In genomic region chr5:1182360-1182632, GRCh38 we compare ENCODE assay signal across 22 cellular contexts. TPM values are rescaled to one million over a fixed set of nuclear protein-coding genes. Genes with fewer than 3 reads are reported as not detected.
"Had no signal": no experiment of that assay in that cellular context is flagged by ENCODE, and none has a peak within 500 bp of the region (broad histone marks: within the 10 kb centered on the region; RNA-seq: fewer than 3 reads in every experiment).

No MANE protein-coding gene starts in this region.

- H3K4me1 Mint-ChIP-seq: activated B cell treated with CpG ODN at 0.5 μM for 24 hours; activated naive CD4-positive, alpha-beta T cell treated with anti-CD3 and anti-CD28 coated beads, Interleukin-2, amount 50 U/mL, for 24 hours; mesothelial cell of epicardium had no signal

- FAIRE-seq: endometrium, keratinocyte, TTC549 had no signal

- H3K9me3 Mint-ChIP-seq: activated B cell treated with CpG ODN at 0.5 μM for 24 hours; activated CD8-positive, alpha-beta T cell treated with anti-CD3 and anti-CD28 coated beads for 36 hours; activated naive CD4-positive, alpha-beta T cell treated with anti-CD3 and anti-CD28 coated beads, Interleukin-2, amount 50 U/mL, for 24 hours; activated T-cell treated with anti-CD3 and anti-CD28 coated beads, Interleukin-2, amount 50 U/mL, for 4 hours; mesothelial cell of epicardium had no signal

- ATAC-seq: activated CD8-positive, alpha-beta T cell treated with anti-CD3 and anti-CD28 coated beads for 36 hours; activated T-cell treated with anti-CD3 and anti-CD28 coated beads, Interleukin-2, amount 50 U/mL, for 4 hours; upper lobe of right lung had no signal

- H3K27me3 Mint-ChIP-seq: activated B cell treated with CpG ODN at 0.5 μM for 24 hours; activated CD8-positive, alpha-beta T cell treated with anti-CD3 and anti-CD28 coated beads for 36 hours; activated naive CD4-positive, alpha-beta T cell treated with anti-CD3 and anti-CD28 coated beads, Interleukin-2, amount 50 U/mL, for 24 hours had no signal

- H3K36me3 Mint-ChIP-seq: activated naive CD4-positive, alpha-beta T cell treated with anti-CD3 and anti-CD28 coated beads, Interleukin-2, amount 50 U/mL, for 24 hours; mesothelial cell of epicardium had no signal

- H3K9me3 ChIP-seq: SJSA1, upper lobe of right lung had no signal

- H3K27me3 ChIP-seq: upper lobe of right lung had no signal

- H3K27ac Mint-ChIP-seq: activated B cell treated with CpG ODN at 0.5 μM for 24 hours; activated CD8-positive, alpha-beta T cell treated with anti-CD3 and anti-CD28 coated beads for 36 hours; activated naive CD4-positive, alpha-beta T cell treated with anti-CD3 and anti-CD28 coated beads, Interleukin-2, amount 50 U/mL, for 24 hours; mesothelial cell of epicardium had no signal

- H3K4me3 Mint-ChIP-seq: activated B cell treated with CpG ODN at 0.5 μM for 24 hours; activated CD8-positive, alpha-beta T cell treated with anti-CD3 and anti-CD28 coated beads for 36 hours; activated naive CD4-positive, alpha-beta T cell treated with anti-CD3 and anti-CD28 coated beads, Interleukin-2, amount 50 U/mL, for 24 hours; activated T-cell treated with anti-CD3 and anti-CD28 coated beads, Interleukin-2, amount 50 U/mL, for 4 hours; mesothelial cell of epicardium had no signal

- H3K4me2 ChIP-seq: smooth muscle cell had no signal

- H3K4me3 ChIP-seq: lung, SJSA1, smooth muscle cell, upper lobe of right lung had no signal

- H3K27ac ChIP-seq: SJSA1, upper lobe of right lung had no signal

- H3K36me3 ChIP-seq: SJSA1, upper lobe of right lung had no signal

- DNase-seq: activated B cell treated with CpG ODN at 0.5 μM for 24 hours; activated CD4-positive, alpha-beta T cell treated with anti-CD3 and anti-CD28 coated beads for 48 hours; activated CD8-positive, alpha-beta T cell treated with anti-CD3 and anti-CD28 coated beads for 36 hours; activated effector memory CD4-positive, alpha-beta T cell treated with Interleukin-2 at 50 U/mL for 16 hours; activated T-cell treated with anti-CD3 and anti-CD28 coated beads, Interleukin-2, amount 50 U/mL, for 4 hours; amniotic stem cell; dermis blood vessel endothelial cell; stimulated activated CD4-positive, alpha-beta T cell treated with anti-CD3 and anti-CD28 coated beads, Interleukin-4, amount 100 ng/mL, for 4 hours; stimulated activated CD8-positive, alpha-beta memory T cell treated with anti-CD3 and anti-CD28 coated beads, Interleukin-4, amount 100 ng/mL, for 48 hours; stimulated activated naive CD4-positive, alpha-beta T cell treated with Interleukin-2 at 50 U/mL for 16 hours; upper lobe of right lung had no signal

- H3K4me1 ChIP-seq: SJSA1 had no signal

RNA-seq across cellular contexts. Expression of gene SLC6A19, which starts 19.1 kb away (rescaled TPM):
- total RNA-seq: activated B cell treated with CpG ODN at 0.5 μM for 24 hours; activated CD8-positive, alpha-beta T cell treated with anti-CD3 and anti-CD28 coated beads for 36 hours; dermis blood vessel endothelial cell; mesothelial cell of epicardium; myocyte; smooth muscle cell; T-helper 2 cell treated with Interferon-gamma antibody and Interleukin-4, amounts not matched to agents 100 ng/mL and 5 ng/mL, for 36 hours; upper lobe of right lung had no signal
- polyA plus RNA-seq: esophagus, keratinocyte, lung, smooth muscle cell had no signal

RNA-seq across cellular contexts. Expression of gene SLC6A18, which starts 42.9 kb away (rescaled TPM):
- total RNA-seq: activated B cell treated with CpG ODN at 0.5 μM for 24 hours; activated CD8-positive, alpha-beta T cell treated with anti-CD3 and anti-CD28 coated beads for 36 hours; activated T-cell treated with anti-CD3 and anti-CD28 coated beads, Interleukin-2, amount 50 U/mL, for 4 hours; dermis blood vessel endothelial cell; lung; mesothelial cell of epicardium; myocyte; SJSA1; smooth muscle cell; T-helper 2 cell treated with Interferon-gamma antibody and Interleukin-4, amounts not matched to agents 100 ng/mL and 5 ng/mL, for 36 hours; upper lobe of right lung had no signal
- polyA plus RNA-seq: esophagus, keratinocyte, lung, smooth muscle cell had no signal
